In the genomic region with DNA sequence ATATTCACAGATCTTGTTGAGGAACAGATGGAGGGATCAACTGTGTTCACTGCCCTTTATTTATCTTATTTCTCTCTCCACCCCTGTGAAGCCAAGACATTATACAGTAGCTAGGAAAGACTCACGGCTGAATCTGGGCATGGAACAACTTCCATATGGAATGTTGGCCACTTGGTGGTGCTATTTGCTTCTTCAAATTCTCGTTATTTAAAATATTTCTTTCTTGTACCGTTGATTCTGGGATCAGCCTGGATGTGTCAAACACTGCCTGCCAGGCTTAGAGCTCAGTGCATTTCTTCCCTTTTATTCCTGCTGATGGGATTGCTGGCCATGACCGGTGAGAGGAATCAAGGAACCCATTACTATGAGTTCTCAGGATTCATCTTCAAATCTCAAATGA, we compare ENCODE assay signal across 8 cellular contexts. TPM values are rescaled to one million over a fixed set of nuclear protein-coding genes. Genes with fewer than 3 reads are reported as not detected.
A peak's percentile ranks its signal among the peaks of the same experiment; 100 is the strongest.
DNase-seq lines count a peak whose midpoint lies in the region; TF ChIP-seq lines count a peak whose summit lies in the region.

No MANE protein-coding gene starts in this region.

- H3K4me2 ChIP-seq in OCI-LY3 (ENCODE audit: low read length): peak overlapping the region; percentile 19

- H3K4me1 ChIP-seq in OCI-LY3 (ENCODE audit: low read length) (peaks cover 12% of the 10 kb centered on the region), testis (no peaks in the 10 kb centered on the region)

- H3K9me3 ChIP-seq in OCI-LY3 (ENCODE audit: insufficient read depth, low read length): no peaks in the 10 kb centered on the region
- H3K9me3 ChIP-seq in testis: no peaks in the 10 kb centered on the region

- H3K27ac ChIP-seq in OCI-LY3 (ENCODE audit: low read length): no peak overlapping the region
- H3K27ac ChIP-seq in testis: no peak overlapping the region

- no peak overlapping the region for H3K27ac Mint-ChIP-seq in T-helper 2 cell treated with Interferon-gamma antibody and Interleukin-4, amounts not matched to agents 5 μg/mL and 100 μg/mL, for 36 hours

- no peak overlapping the region for H3K9ac ChIP-seq in OCI-LY3 (ENCODE audit: low read length)

- no peak overlapping the region for H3K4me3 Mint-ChIP-seq in T-helper 2 cell treated with Interferon-gamma antibody and Interleukin-4, amounts not matched to agents 5 μg/mL and 100 μg/mL, for 36 hours

- H3K27me3 ChIP-seq in OCI-LY3 (ENCODE audit: low read depth, low read length): no peaks in the 10 kb centered on the region
- no peaks in the 10 kb centered on the region for H3K27me3 ChIP-seq in kidney epithelial cell (ENCODE audit: control insufficient read depth, insufficient read depth, low read length)
- no peaks in the 10 kb centered on the region for H3K27me3 ChIP-seq in testis

- POLR2A ChIA-PET in HEK293T (lab: Yijun Ruan, JAX): no interaction called here

- TF ChIP-seq CTCF in OCI-LY3 (IDR thresholded peaks at IDR 0.05; ENCODE audit: low read depth, low read length): peak; percentile 87
- TF ChIP-seq CTCF in kidney epithelial cell (IDR thresholded peaks at IDR 0.05; ENCODE audit: insufficient read depth, low read length, poor library complexity, severe bottlenecking): peak; percentile 50
- peak; percentile 50 to 64 (median 62) for TF ChIP-seq CTCF in testis (IDR thresholded peaks at IDR 0.05)

- 16 to 30% methylated on average over 4 of the region's 4 CpGs for WGBS in testis, 2 donors

- no peaks in the 10 kb centered on the region for H3K79me2 ChIP-seq in OCI-LY3 (ENCODE audit: low read length)

- H3K36me3 ChIP-seq in OCI-LY3 (replicated peaks; ENCODE audit: low read depth, low read length): no peaks in the 10 kb centered on the region
- H3K36me3 ChIP-seq in kidney epithelial cell (ENCODE audit: control insufficient read depth, insufficient read depth, low read length): no peaks in the 10 kb centered on the region
- no peaks in the 10 kb centered on the region for H3K36me3 ChIP-seq in testis (ENCODE audit: low read depth, missing control alignments)

- DNase-seq in D341Med (ENCODE audit: low spot score): peak; percentile 69
- peak; percentile 60 for DNase-seq in HEK293T (ENCODE audit: extremely low spot score)
- DNase-seq in cerebellar cortex (ENCODE audit: low spot score): peak; percentile 93
- DNase-seq in kidney epithelial cell (ENCODE audit: low read depth): no peak
- DNase-seq in testis: peak; percentile 72
- DNase-seq in HPDE6-E6E7 (ENCODE audit: extremely low spot score): no peak
- DNase-seq in T-helper 2 cell treated with Interferon-gamma antibody and Interleukin-4, amounts not matched to agents 5 μg/mL and 100 μg/mL, for 36 hours (ENCODE audit: low spot score): no peak

- intact Hi-C loops in testis (cut with DNase I; ENCODE audit: low total_unique reads): loop anchor here (10.0 kb wide), 1 partner anchor 193 kb away; no protein-coding TSS in a partner anchor

- H3K27me3 Mint-ChIP-seq in T-helper 2 cell treated with Interferon-gamma antibody and Interleukin-4, amounts not matched to agents 5 μg/mL and 100 μg/mL, for 36 hours (ENCODE audit: low read depth): peaks cover 15% of the 10 kb centered on the region

- no peaks in the 10 kb centered on the region for H3K36me3 Mint-ChIP-seq in T-helper 2 cell treated with Interferon-gamma antibody and Interleukin-4, amounts not matched to agents 5 μg/mL and 100 μg/mL, for 36 hours (ENCODE audit: low read depth)

- no peaks in the 10 kb centered on the region for H4K20me1 ChIP-seq in OCI-LY3 (ENCODE audit: insufficient read depth, low read length)

- no peak overlapping the region for H3K4me3 ChIP-seq in OCI-LY3 (ENCODE audit: low read length)
- no peak overlapping the region for H3K4me3 ChIP-seq in kidney epithelial cell (ENCODE audit: low read depth, low read length)
- no peak overlapping the region for H3K4me3 ChIP-seq in testis

- no peak overlapping the region for H2AFZ ChIP-seq in OCI-LY3 (ENCODE audit: low read depth, low read length)

- no peak for TF ChIP-seq POLR2A in testis (IDR thresholded peaks at IDR 0.05)

- CTCF ChIA-PET in HEK293T (lab: Yijun Ruan, JAX): interaction anchor here (0.6 to 2.8 kb wide), 17 partner anchors 8 to 541 kb away, joined by 3 to 18 read pairs (median 4); a partner anchor contains a TSS

- H3K4me1 Mint-ChIP-seq in T-helper 2 cell treated with Interferon-gamma antibody and Interleukin-4, amounts not matched to agents 5 μg/mL and 100 μg/mL, for 36 hours (ENCODE audit: low read depth): no peaks in the 10 kb centered on the region

- no peaks in the 10 kb centered on the region for H3K9me3 Mint-ChIP-seq in T-helper 2 cell treated with Interferon-gamma antibody and Interleukin-4, amounts not matched to agents 5 μg/mL and 100 μg/mL, for 36 hours

TF ChIP-seq in HEK293T, 16 proteins besides CTCF, POLR2A, EP300 and RAD21:
- TF ChIP-seq NFRKB (IDR thresholded peaks at IDR 0.05) (no peak), SP1 (IDR thresholded peaks at IDR 0.05) (no peak), BHLHE40 (IDR thresholded peaks at IDR 0.05; ENCODE audit: borderline replicate concordance) (no peak), LEF1 (IDR thresholded peaks at IDR 0.05; ENCODE audit: borderline replicate concordance) (no peak), FOXM1 (IDR thresholded peaks at IDR 0.05; ENCODE audit: borderline replicate concordance) (no peak), FOXA1 (IDR thresholded peaks at IDR 0.05) (no peak), ZNF384 (IDR thresholded peaks at IDR 0.05) (no peak), HDGF (IDR thresholded peaks at IDR 0.05; ENCODE audit: borderline replicate concordance) (no peak), TARDBP (IDR thresholded peaks at IDR 0.05) (no peak), L3MBTL2 (conservative IDR thresholded peaks at IDR 0.05) (no peak), ELF4 (IDR thresholded peaks at IDR 0.05) (no peak), SUZ12 (IDR thresholded peaks at IDR 0.05) (no peak), ARNT (IDR thresholded peaks at IDR 0.05) (no peak), CTBP1 (IDR thresholded peaks at IDR 0.05; ENCODE audit: borderline replicate concordance) (no peak), FOXK2 (IDR thresholded peaks at IDR 0.05) (no peak)
- TF ChIP-seq, protein P1, sequence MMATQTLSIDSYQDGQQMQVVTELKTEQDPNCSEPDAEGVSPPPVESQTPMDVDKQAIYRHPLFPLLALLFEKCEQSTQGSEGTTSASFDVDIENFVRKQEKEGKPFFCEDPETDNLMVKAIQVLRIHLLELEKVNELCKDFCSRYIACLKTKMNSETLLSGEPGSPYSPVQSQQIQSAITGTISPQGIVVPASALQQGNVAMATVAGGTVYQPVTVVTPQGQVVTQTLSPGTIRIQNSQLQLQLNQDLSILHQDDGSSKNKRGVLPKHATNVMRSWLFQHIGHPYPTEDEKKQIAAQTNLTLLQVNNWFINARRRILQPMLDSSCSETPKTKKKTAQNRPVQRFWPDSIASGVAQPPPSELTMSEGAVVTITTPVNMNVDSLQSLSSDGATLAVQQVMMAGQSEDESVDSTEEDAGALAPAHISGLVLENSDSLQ (IDR thresholded peaks at IDR 0.05): no peak

RNA-seq across cellular contexts. Expression of a gene that starts 17.5 kb away (rescaled TPM):
- total RNA-seq in kidney epithelial cell (1.0 and 2.3 TPM in 2 replicates), testis (10 to 100 TPM; 18.7 to 22.2 TPM)
- 6.2 TPM for polyA plus RNA-seq in testis (ENCODE audit: insufficient read depth, low read depth, low replicate concordance)

RNA-seq across cellular contexts. Expression of a gene that starts 55.7 kb away (rescaled TPM):
- total RNA-seq in kidney epithelial cell (4.1 and 5.3 TPM in 2 replicates), testis (10 to 100 TPM; 19.2 to 23.5 TPM)
- polyA plus RNA-seq in testis (ENCODE audit: insufficient read depth, low read depth, low replicate concordance): 11.2 TPM

Comparison
In these comparisons a context has a peak if more than half of its experiments do, and no peak if none do; other contexts are left out.
1. DNase-seq: peak in D341Med (single experiment), HEK293T (single experiment), cerebellar cortex (single experiment) and testis (single experiment); none in kidney epithelial cell (single experiment), HPDE6-E6E7 (single experiment) and T-helper 2 cell treated with Interferon-gamma antibody and Interleukin-4, amounts not matched to agents 5 μg/mL and 100 μg/mL, for 36 hours (single experiment).
2. Peak in every context shown above with its lines, with median percentiles within 50 percentile points of each other: CTCF ChIP-seq.